ENCODE assay signal across 2 cellular contexts in genomic region chr9:98790601-98791146, GRCh38.
TF ChIP-seq lines count a peak whose summit lies in the region.

No MANE protein-coding gene starts in this region.

TF ChIP-seq in HCT116, 20 proteins besides CTCF, POLR2A, EP300 and RAD21 (continued from another document):
- TF ChIP-seq, protein P1, sequence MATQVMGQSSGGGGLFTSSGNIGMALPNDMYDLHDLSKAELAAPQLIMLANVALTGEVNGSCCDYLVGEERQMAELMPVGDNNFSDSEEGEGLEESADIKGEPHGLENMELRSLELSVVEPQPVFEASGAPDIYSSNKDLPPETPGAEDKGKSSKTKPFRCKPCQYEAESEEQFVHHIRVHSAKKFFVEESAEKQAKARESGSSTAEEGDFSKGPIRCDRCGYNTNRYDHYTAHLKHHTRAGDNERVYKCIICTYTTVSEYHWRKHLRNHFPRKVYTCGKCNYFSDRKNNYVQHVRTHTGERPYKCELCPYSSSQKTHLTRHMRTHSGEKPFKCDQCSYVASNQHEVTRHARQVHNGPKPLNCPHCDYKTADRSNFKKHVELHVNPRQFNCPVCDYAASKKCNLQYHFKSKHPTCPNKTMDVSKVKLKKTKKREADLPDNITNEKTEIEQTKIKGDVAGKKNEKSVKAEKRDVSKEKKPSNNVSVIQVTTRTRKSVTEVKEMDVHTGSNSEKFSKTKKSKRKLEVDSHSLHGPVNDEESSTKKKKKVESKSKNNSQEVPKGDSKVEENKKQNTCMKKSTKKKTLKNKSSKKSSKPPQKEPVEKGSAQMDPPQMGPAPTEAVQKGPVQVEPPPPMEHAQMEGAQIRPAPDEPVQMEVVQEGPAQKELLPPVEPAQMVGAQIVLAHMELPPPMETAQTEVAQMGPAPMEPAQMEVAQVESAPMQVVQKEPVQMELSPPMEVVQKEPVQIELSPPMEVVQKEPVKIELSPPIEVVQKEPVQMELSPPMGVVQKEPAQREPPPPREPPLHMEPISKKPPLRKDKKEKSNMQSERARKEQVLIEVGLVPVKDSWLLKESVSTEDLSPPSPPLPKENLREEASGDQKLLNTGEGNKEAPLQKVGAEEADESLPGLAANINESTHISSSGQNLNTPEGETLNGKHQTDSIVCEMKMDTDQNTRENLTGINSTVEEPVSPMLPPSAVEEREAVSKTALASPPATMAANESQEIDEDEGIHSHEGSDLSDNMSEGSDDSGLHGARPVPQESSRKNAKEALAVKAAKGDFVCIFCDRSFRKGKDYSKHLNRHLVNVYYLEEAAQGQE (IDR thresholded peaks at IDR 0.05; ENCODE audit: low read depth), result no peak
- TF ChIP-seq ZNF274 (IDR thresholded peaks at IDR 0.05; ENCODE audit: low read depth, low read length) (no peak), CEBPB (IDR thresholded peaks at IDR 0.05; ENCODE audit: low read depth) (no peak), EZH2phosphoT487 (IDR thresholded peaks at IDR 0.05; ENCODE audit: borderline replicate concordance) (no peak), SP1 (IDR thresholded peaks at IDR 0.05; ENCODE audit: low read depth) (no peak), ZBTB33 (IDR thresholded peaks at IDR 0.05; ENCODE audit: extremely low read depth, insufficient replicate concordance, low read length) (no peak), CBX3 (IDR thresholded peaks at IDR 0.05; ENCODE audit: low read depth) (no peak)
- TF ChIP-seq, protein P2, sequence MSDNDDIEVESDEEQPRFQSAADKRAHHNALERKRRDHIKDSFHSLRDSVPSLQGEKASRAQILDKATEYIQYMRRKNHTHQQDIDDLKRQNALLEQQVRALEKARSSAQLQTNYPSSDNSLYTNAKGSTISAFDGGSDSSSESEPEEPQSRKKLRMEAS (IDR thresholded peaks at IDR 0.05), result no peak
- TF ChIP-seq, protein P3, sequence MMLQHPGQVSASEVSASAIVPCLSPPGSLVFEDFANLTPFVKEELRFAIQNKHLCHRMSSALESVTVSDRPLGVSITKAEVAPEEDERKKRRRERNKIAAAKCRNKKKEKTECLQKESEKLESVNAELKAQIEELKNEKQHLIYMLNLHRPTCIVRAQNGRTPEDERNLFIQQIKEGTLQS (IDR thresholded peaks at IDR 0.05), result no peak

TF ChIP-seq in WTC11, 78 proteins besides CTCF, POLR2A, EP300 and RAD21 (continued from another document):
- TF ChIP-seq, protein P4, sequence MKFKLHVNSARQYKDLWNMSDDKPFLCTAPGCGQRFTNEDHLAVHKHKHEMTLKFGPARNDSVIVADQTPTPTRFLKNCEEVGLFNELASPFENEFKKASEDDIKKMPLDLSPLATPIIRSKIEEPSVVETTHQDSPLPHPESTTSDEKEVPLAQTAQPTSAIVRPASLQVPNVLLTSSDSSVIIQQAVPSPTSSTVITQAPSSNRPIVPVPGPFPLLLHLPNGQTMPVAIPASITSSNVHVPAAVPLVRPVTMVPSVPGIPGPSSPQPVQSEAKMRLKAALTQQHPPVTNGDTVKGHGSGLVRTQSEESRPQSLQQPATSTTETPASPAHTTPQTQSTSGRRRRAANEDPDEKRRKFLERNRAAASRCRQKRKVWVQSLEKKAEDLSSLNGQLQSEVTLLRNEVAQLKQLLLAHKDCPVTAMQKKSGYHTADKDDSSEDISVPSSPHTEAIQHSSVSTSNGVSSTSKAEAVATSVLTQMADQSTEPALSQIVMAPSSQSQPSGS (CRISPR knock-in tag; IDR thresholded peaks at IDR 0.05; ENCODE audit: borderline replicate concordance, low read depth), result no peak
- TF ChIP-seq TCF7 (CRISPR knock-in tag; IDR thresholded peaks at IDR 0.05; ENCODE audit: low read depth), result no peak
- no peak for TF ChIP-seq ELF4 (CRISPR knock-in tag; IDR thresholded peaks at IDR 0.05; ENCODE audit: low read depth)
- TF ChIP-seq FOXK1 (CRISPR knock-in tag; IDR thresholded peaks at IDR 0.05), result no peak
- no peak for TF ChIP-seq NR3C1 (CRISPR knock-in tag; conservative IDR thresholded peaks at IDR 0.05; ENCODE audit: low read depth)
- no peak for TF ChIP-seq TEAD1 (CRISPR knock-in tag; IDR thresholded peaks at IDR 0.05)
- no peak for TF ChIP-seq ZNF317 (CRISPR knock-in tag; IDR thresholded peaks at IDR 0.05; ENCODE audit: borderline replicate concordance, low read depth)
- TF ChIP-seq OVOL2 (CRISPR knock-in tag; IDR thresholded peaks at IDR 0.05; ENCODE audit: borderline replicate concordance), result no peak
- TF ChIP-seq KAT7 (CRISPR knock-in tag; IDR thresholded peaks at IDR 0.05; ENCODE audit: borderline replicate concordance), result no peak
- TF ChIP-seq ZNF423 (CRISPR knock-in tag; IDR thresholded peaks at IDR 0.05), result no peak
- TF ChIP-seq, protein P5, sequence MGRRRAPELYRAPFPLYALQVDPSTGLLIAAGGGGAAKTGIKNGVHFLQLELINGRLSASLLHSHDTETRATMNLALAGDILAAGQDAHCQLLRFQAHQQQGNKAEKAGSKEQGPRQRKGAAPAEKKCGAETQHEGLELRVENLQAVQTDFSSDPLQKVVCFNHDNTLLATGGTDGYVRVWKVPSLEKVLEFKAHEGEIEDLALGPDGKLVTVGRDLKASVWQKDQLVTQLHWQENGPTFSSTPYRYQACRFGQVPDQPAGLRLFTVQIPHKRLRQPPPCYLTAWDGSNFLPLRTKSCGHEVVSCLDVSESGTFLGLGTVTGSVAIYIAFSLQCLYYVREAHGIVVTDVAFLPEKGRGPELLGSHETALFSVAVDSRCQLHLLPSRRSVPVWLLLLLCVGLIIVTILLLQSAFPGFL (CRISPR knock-in tag; IDR thresholded peaks at IDR 0.05; ENCODE audit: borderline replicate concordance), result no peak
- TF ChIP-seq, protein P6, sequence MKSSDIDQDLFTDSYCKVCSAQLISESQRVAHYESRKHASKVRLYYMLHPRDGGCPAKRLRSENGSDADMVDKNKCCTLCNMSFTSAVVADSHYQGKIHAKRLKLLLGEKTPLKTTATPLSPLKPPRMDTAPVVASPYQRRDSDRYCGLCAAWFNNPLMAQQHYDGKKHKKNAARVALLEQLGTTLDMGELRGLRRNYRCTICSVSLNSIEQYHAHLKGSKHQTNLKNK (CRISPR knock-in tag; IDR thresholded peaks at IDR 0.05), result no peak
- TF ChIP-seq, protein P7, sequence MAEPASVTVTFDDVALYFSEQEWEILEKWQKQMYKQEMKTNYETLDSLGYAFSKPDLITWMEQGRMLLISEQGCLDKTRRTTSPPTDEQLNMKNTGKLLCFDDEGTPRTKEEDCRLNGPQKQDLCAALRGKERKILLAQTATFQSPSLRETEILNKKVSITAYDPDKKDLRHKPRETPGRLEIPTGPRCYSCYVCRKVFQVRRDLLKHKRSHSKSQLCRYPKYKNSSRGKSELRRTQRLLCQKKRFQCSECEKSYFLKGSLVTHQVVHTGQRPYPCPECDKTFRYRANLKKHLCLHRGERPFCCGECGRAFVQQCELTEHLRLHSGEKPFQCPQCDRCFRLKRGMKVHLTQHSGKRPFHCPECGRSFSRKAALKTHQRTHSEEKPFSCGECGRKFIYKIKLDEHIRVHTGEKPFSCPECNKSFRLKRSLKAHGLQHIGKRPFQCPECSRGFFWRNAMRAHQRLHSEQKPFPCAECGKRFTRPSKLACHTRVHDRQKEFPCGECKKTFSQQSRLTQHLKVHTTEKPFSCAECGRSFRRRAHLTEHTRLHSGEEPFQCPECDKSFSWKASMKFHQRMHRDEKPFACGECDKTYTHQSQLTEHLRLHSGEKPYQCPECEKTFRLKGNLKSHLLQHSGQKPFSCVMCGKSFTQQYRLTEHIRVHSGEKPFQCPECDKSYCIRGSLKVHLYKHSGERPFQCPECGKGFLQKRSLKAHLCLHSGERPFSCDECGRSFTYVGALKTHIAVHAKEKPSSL (CRISPR knock-in tag; conservative IDR thresholded peaks at IDR 0.05), result no peak
- TF ChIP-seq HMGA2 (CRISPR knock-in tag; IDR thresholded peaks at IDR 0.05), result no peak
- TF ChIP-seq, protein P8, sequence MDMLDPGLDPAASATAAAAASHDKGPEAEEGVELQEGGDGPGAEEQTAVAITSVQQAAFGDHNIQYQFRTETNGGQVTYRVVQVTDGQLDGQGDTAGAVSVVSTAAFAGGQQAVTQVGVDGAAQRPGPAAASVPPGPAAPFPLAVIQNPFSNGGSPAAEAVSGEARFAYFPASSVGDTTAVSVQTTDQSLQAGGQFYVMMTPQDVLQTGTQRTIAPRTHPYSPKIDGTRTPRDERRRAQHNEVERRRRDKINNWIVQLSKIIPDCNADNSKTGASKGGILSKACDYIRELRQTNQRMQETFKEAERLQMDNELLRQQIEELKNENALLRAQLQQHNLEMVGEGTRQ (CRISPR knock-in tag; IDR thresholded peaks at IDR 0.05), result no peak
TF ChIP-seq in WTC11: peak in this region for 0.
